24 cellular contexts compared by ENCODE assay signal in the genomic region with DNA sequence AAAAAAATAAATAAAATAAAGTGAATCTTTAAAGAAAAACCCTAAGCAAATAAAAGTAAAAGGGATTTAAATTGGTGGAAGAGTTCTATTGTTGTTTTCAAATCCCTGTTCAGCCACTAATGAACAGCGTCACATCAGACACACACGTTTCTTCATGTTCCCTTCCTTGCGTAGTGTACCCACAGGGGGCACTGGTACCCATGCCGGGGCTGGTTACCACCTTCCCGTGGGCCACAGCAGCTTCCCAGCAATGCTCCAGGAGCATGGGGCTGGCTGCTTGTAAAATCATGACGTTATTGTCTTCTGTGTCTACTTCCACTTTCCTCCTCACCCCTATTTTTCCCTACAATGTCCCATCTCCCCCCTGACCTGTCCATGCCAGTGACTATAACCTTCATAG.
DNase-seq lines count a peak whose midpoint lies in the region; ATAC-seq, FAIRE-seq and TF ChIP-seq lines count a peak whose summit lies in the region.
"Had no signal": no experiment of that assay in that cellular context is flagged by ENCODE, and none has a peak within 500 bp of the region (broad histone marks: within the 10 kb centered on the region; RNA-seq: fewer than 3 reads in every experiment).

No MANE protein-coding gene starts in this region.

- H3K27ac ChIP-seq in endodermal cell (ENCODE audit: low read depth, low read length): no peak overlapping the region
- H3K27ac ChIP-seq in pancreas: no peak overlapping the region
- H3K27ac ChIP-seq: RWPE1 had no signal

- H3K4me1 ChIP-seq in endodermal cell (ENCODE audit: control insufficient read depth, insufficient read depth, low read length): no peaks in the 10 kb centered on the region
- no peaks in the 10 kb centered on the region for H3K4me1 ChIP-seq in pancreas

- WGBS in endodermal cell (ENCODE audit: insufficient coverage in 1 of 2, insufficient read length in 1 of 2), 2 experiments: 94 to 98% methylated on average over 6 of the region's 6 CpGs
- 80 to 90% methylated on average over 6 of the region's 6 CpGs for WGBS in pancreas, 2 donors

- H3K36me3 Mint-ChIP-seq in endodermal cell (ENCODE audit: low read depth): peaks cover 5% of the 10 kb centered on the region
- H3K36me3 Mint-ChIP-seq: CD14-positive monocyte, T-cell had no signal

- peaks cover 31% of the 10 kb centered on the region for H3K27me3 Mint-ChIP-seq in endodermal cell (ENCODE audit: insufficient read depth)
- H3K27me3 Mint-ChIP-seq: T-cell had no signal

- H3K9me3 Mint-ChIP-seq in endodermal cell: peaks cover 24% of the 10 kb centered on the region

- H3K27ac Mint-ChIP-seq in endodermal cell: no peak overlapping the region
- H3K27ac Mint-ChIP-seq: T-cell; T-helper 2 cell treated with Interferon-gamma antibody and Interleukin-4, amounts not matched to agents 5 μg/mL and 100 μg/mL, for 36 hours had no signal

- FAIRE-seq in pancreas (lab: Jason Lieb, UNC): no peak
- FAIRE-seq: GM12878, HTR-8/SVneo had no signal

- H3K27me3 ChIP-seq in endodermal cell (ENCODE audit: control insufficient read depth, insufficient read depth, low read length, poor library complexity, severe bottlenecking): no peaks in the 10 kb centered on the region
- H3K27me3 ChIP-seq in pancreas: no peaks in the 10 kb centered on the region

- TF ChIP-seq CTCF in endodermal cell (conservative IDR thresholded peaks at IDR 0.05) (peak; percentile 47), pancreas (IDR thresholded peaks at IDR 0.05) (no peak)

- DNase-seq in NCI-H2227 (lab: John Stamatoyannopoulos, UW; ENCODE audit: unreplicated experiment): peak; percentile 1
- no peak for DNase-seq in NCI-H2227 treated with DMSO at 0.1 percent for 48 hours (lab: John Stamatoyannopoulos, UW)
- peak; percentile 32 for DNase-seq in M059J (ENCODE audit: low read depth)
- no peak for DNase-seq in endodermal cell
- no peak for DNase-seq in pancreas
- DNase-seq in DMS153 (lab: John Stamatoyannopoulos, UW): no peak
- DNase-seq: 8988T; AML-193; DMS79 treated with DMSO at 0.1 percent for 48 hours; KG1; MV-4-11; NCI-H1694; NCI-H2081 treated with DMSO at 0.1 percent for 48 hours; NCI-H510A treated with DMSO at 0.1 percent for 48 hours; NCI-H774; NK-92 treated with Interleukin-12 subunit alpha and Interleukin-12 subunit beta, amount 100 ng/mL, for 24 hours; T-cell had no signal

- H3K9ac ChIP-seq in endodermal cell (ENCODE audit: extremely low read depth, low read length, poor library complexity, severe bottlenecking): no peak overlapping the region

- intact Hi-C loops in pancreas (cut with DNase I): no loop called here

- H3K4me3 Mint-ChIP-seq in endodermal cell: no peak overlapping the region
- H3K4me3 Mint-ChIP-seq: CD14-positive monocyte; T-cell; T-helper 2 cell treated with Interferon-gamma antibody and Interleukin-4, amounts not matched to agents 5 μg/mL and 100 μg/mL, for 36 hours had no signal

- H3K4me1 Mint-ChIP-seq in endodermal cell: peaks cover 17% of the 10 kb centered on the region
- H3K4me1 Mint-ChIP-seq: CD14-positive monocyte, T-cell had no signal

- H3K36me3 ChIP-seq in endodermal cell (ENCODE audit: control insufficient read depth, insufficient read depth, low read length) (no peaks in the 10 kb centered on the region), pancreas (no peaks in the 10 kb centered on the region)

- H3K4me3 ChIP-seq in endodermal cell (ENCODE audit: low read length): no peak overlapping the region
- no peak overlapping the region for H3K4me3 ChIP-seq in pancreas
- H3K4me3 ChIP-seq: GM12878 had no signal

- ATAC-seq in pancreas (no peak), HG03378 (IDR thresholded peaks at IDR 0.05; ENCODE audit: unreplicated experiment) (no peak), GM21717 (IDR thresholded peaks at IDR 0.05; ENCODE audit: unreplicated experiment) (no peak)
- ATAC-seq: GM12878, T-cell had no signal

- H3K9me3 ChIP-seq in endodermal cell (ENCODE audit: control insufficient read depth, low read length): peaks cover 6% of the 10 kb centered on the region
- no peaks in the 10 kb centered on the region for H3K9me3 ChIP-seq in pancreas

Comparison
In these comparisons a context has a peak if more than half of its experiments do, and no peak if none do; other contexts are left out.
1. DNase-seq: peak in NCI-H2227 (single experiment) and M059J (single experiment); none in NCI-H2227 treated with DMSO at 0.1 percent for 48 hours (single experiment), endodermal cell (single experiment), pancreas (0 of 6) and DMS153 (single experiment).